9 cellular contexts compared by ENCODE assay signal in the genomic region with DNA sequence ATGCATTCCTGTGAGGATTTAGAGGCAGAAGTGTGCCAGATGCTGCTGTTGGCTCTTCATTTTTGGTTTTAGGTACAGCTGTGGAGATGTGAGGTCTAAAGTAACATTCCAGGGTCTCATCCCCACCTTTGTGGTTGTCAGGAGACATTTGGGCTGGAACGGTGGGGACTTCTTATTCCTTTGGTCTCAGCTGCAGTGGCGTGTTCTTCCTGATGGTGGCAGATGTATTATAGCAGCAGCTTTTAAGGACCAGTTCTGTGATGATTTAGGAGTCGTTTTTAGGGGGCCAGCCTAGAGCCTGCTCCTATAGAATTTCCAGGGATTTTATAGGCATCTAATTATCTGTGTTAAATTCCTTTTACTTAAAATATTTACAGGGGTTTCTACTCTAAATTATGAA.
DNase-seq lines count a peak whose midpoint lies in the region; ATAC-seq and TF ChIP-seq lines count a peak whose summit lies in the region.
"Had no signal": no experiment of that assay in that cellular context is flagged by ENCODE, and none has a peak within 500 bp of the region (broad histone marks: within the 10 kb centered on the region; RNA-seq: fewer than 3 reads in every experiment).

No MANE protein-coding gene starts in this region.

- H3K27me3 ChIP-seq in SJCRH30: no peaks in the 10 kb centered on the region

- H3K4me3 ChIP-seq in SJCRH30: no peak overlapping the region

- H3K4me1 ChIP-seq in SJCRH30: peaks cover 9% of the 10 kb centered on the region

- no peaks in the 10 kb centered on the region for H3K9me3 ChIP-seq in SJCRH30 (replicated peaks)

- peak; percentile 62 for ATAC-seq in GM21381 (IDR thresholded peaks at IDR 0.05; ENCODE audit: unreplicated experiment)
- no peak for ATAC-seq in HG02763 (IDR thresholded peaks at IDR 0.05; ENCODE audit: unreplicated experiment)
- no peak for ATAC-seq in GM19397 (IDR thresholded peaks at IDR 0.05; ENCODE audit: unreplicated experiment)

- TF ChIP-seq CTCF in C4-2B (conservative IDR thresholded peaks at IDR 0.05): peak; percentile 41

- no peaks in the 10 kb centered on the region for H3K36me3 ChIP-seq in SJCRH30

- peak; percentile 5 to 20 for DNase-seq in SJCRH30
- DNase-seq in iPS-NIHi11 (ENCODE audit: low spot score): peak; percentile 33
- DNase-seq in NCI-H774 (lab: John Stamatoyannopoulos, UW): no peak
- DNase-seq in inferior parietal cortex (ENCODE audit: extremely low spot score): no peak
- DNase-seq: NCI-H1694 treated with DMSO at 0.1 percent for 48 hours had no signal

- no peak overlapping the region for H3K27ac ChIP-seq in C4-2B
- no peak overlapping the region for H3K27ac ChIP-seq in SJCRH30

Comparison
In these comparisons a context has a peak if more than half of its experiments do, and no peak if none do; other contexts are left out.
1. DNase-seq: peak in SJCRH30 (2 of 2) and iPS-NIHi11 (single experiment); none in NCI-H774 (single experiment) and inferior parietal cortex (single experiment).